In the genomic region with DNA sequence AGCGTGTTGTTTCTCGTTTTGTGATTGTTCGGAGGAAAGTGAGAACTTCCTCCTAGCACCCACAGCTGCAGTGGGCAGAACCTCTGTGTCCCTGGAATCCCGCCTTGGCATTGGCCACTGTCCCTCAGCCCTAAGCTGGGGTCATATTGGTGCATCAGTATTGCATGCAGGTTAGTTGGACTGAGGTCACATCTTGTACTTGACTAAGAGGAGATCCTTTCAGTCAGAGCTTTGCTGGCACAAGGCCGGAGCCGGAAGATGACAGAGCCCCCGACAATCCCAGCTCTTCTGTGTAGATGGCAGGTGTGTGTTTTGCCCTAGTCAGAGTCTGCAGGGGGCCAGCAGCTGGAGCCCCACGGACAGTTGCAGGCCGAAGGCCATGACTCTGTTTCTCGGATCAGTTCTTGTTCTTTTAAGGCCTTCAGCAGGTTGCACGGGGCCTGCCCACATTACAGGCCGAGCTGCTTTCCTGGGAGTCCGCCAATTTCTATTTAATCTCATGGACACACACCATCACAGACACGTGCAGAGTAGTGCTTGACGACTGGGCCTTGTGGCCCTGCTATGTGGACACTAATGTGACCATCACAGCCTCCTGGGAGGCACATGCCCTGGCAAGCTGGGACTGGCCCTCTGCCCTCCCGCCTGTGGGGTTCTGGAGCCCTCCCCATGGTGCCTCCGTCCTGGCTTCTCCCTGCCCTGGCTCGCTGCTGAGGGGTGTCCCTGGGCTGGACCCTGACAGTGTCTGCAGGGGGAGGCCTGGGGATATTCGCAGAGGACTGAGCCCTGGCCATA, we compare ENCODE assay signal across 26 cellular contexts. TPM values are rescaled to one million over a fixed set of nuclear protein-coding genes. Genes with fewer than 3 reads are reported as not detected.
DNase-seq lines count a peak whose midpoint lies in the region; ATAC-seq lines count a peak whose summit lies in the region.
"Had no signal": no experiment of that assay in that cellular context is flagged by ENCODE, and none has a peak within 500 bp of the region (broad histone marks: within the 10 kb centered on the region; RNA-seq: fewer than 3 reads in every experiment).

No MANE protein-coding gene starts in this region.

- H3K36me3 Mint-ChIP-seq in CD4-positive, alpha-beta memory T cell: peaks cover 15 to 35% of the 10 kb centered on the region in 2 donors
- H3K36me3 Mint-ChIP-seq in activated CD4-positive, alpha-beta memory T cell treated with anti-CD3 and anti-CD28 coated beads, Interleukin-2, amount 10 ng/mL, durations not matched to agents 7 days and 5 days (ENCODE audit: low read depth): peaks cover 65% of the 10 kb centered on the region

- DNase-seq in CD4-positive, alpha-beta memory T cell: no peak
- no peak for DNase-seq in activated CD4-positive, alpha-beta memory T cell treated with anti-CD3 and anti-CD28 coated beads, Interleukin-2, amount 10 ng/mL, durations not matched to agents 7 days and 5 days
- DNase-seq in left cardiac atrium (peak; percentile 25), sciatic nerve (ENCODE audit: low spot score) (no peak), NCI-H2107 treated with DMSO at 0.1 percent for 48 hours (lab: John Stamatoyannopoulos, UW; ENCODE audit: unreplicated experiment) (no peak), NCI-H69 (lab: John Stamatoyannopoulos, UW) (no peak)
- DNase-seq: activated CD4-positive, alpha-beta T cell treated with anti-CD3 and anti-CD28 coated beads for 4 hours; activated CD8-positive, alpha-beta memory T cell treated with anti-CD3 and anti-CD28 coated beads, Interleukin-2, amount 50 U/mL, for 48 hours; activated effector memory CD4-positive, alpha-beta T cell treated with Interleukin-2 at 50 U/mL for 16 hours; HFFc6; hypothalamus; IMR-90; mammary epithelial cell; naive B cell; NCI-H1417; NCI-H524 treated with DMSO at 0.1 percent for 48 hours; SHP77 treated with DMSO at 0.1 percent for 48 hours; stimulated activated CD4-positive, alpha-beta T cell treated with anti-CD3 and anti-CD28 coated beads, Interleukin-1b, Interleukin-23, amount 100 ng/mL, for 48 hours; stimulated activated naive CD4-positive, alpha-beta T cell treated with Interleukin-2 at 50 U/mL for 16 hours; T-cell; upper lobe of left lung had no signal

- no peak overlapping the region for H3K4me3 Mint-ChIP-seq in CD4-positive, alpha-beta memory T cell
- H3K4me3 Mint-ChIP-seq in activated CD4-positive, alpha-beta memory T cell treated with anti-CD3 and anti-CD28 coated beads, Interleukin-2, amount 10 ng/mL, durations not matched to agents 7 days and 5 days: no peak overlapping the region
- H3K4me3 Mint-ChIP-seq: dendritic cell treated with granulocyte-macrophage colony-stimulating factor and Interleukin-4, amounts not matched to agents 40 ng/mL and 50 ng/mL, for 4 days; HFFc6; T-cell had no signal

- H3K9me3 Mint-ChIP-seq in CD4-positive, alpha-beta memory T cell: no peaks in the 10 kb centered on the region
- H3K9me3 Mint-ChIP-seq in activated CD4-positive, alpha-beta memory T cell treated with anti-CD3 and anti-CD28 coated beads, Interleukin-2, amount 10 ng/mL, durations not matched to agents 7 days and 5 days: no peaks in the 10 kb centered on the region
- H3K9me3 Mint-ChIP-seq: dendritic cell treated with granulocyte-macrophage colony-stimulating factor and Interleukin-4, amounts not matched to agents 40 ng/mL and 50 ng/mL, for 4 days; HFFc6; naive B cell; T-cell had no signal

- H3K27me3 ChIP-seq in CD4-positive, alpha-beta memory T cell (ENCODE audit: insufficient read depth, low read length): no peaks in the 10 kb centered on the region
- H3K27me3 ChIP-seq: pancreas, upper lobe of left lung had no signal

- peak; percentile 8 to 31 for ATAC-seq in left cardiac atrium
- peak; percentile 46 for ATAC-seq in sciatic nerve
- no peak for ATAC-seq in HG02763 (IDR thresholded peaks at IDR 0.05; ENCODE audit: unreplicated experiment)
- ATAC-seq in GM21576 (IDR thresholded peaks at IDR 0.05; ENCODE audit: unreplicated experiment): no peak
- ATAC-seq: T-cell had no signal

- CTCF ChIA-PET in CD4-positive, alpha-beta memory T cell (lab: Charles Lee; ENCODE audit: partially characterized antibody): no interaction called here
- CTCF ChIA-PET in activated CD4-positive, alpha-beta memory T cell treated with anti-CD3 and anti-CD28 coated beads, Interleukin-2, amount 10 ng/mL, durations not matched to agents 7 days and 5 days (lab: Charles Lee): interaction anchor here (1.5 kb wide), 1 partner anchor 12 kb away, joined by 3 read pairs; no protein-coding TSS in a partner anchor

- peaks cover 48% of the 10 kb centered on the region for H3K4me1 ChIP-seq in CD4-positive, alpha-beta memory T cell (ENCODE audit: insufficient read depth, low read length)
- H3K4me1 ChIP-seq: pancreas had no signal

- H3K4me3 ChIP-seq in CD4-positive, alpha-beta memory T cell (ENCODE audit: low read length in 2 of 2): no peak overlapping the region
- H3K4me3 ChIP-seq: pancreas, upper lobe of left lung had no signal

- H3K36me3 ChIP-seq in CD4-positive, alpha-beta memory T cell (ENCODE audit: insufficient read depth, low read length): peaks cover 23% of the 10 kb centered on the region

- H3K27ac Mint-ChIP-seq in CD4-positive, alpha-beta memory T cell: peak overlapping the region in 6 of 7 donors; percentile 37 to 83 (median 72)
- peak overlapping the region; percentile 97 for H3K27ac Mint-ChIP-seq in activated CD4-positive, alpha-beta memory T cell treated with anti-CD3 and anti-CD28 coated beads, Interleukin-2, amount 10 ng/mL, durations not matched to agents 7 days and 5 days
- H3K27ac Mint-ChIP-seq: dendritic cell treated with granulocyte-macrophage colony-stimulating factor and Interleukin-4, amounts not matched to agents 40 ng/mL and 50 ng/mL, for 4 days; HFFc6; naive B cell had no signal

- no peaks in the 10 kb centered on the region for H3K27me3 Mint-ChIP-seq in CD4-positive, alpha-beta memory T cell
- no peaks in the 10 kb centered on the region for H3K27me3 Mint-ChIP-seq in activated CD4-positive, alpha-beta memory T cell treated with anti-CD3 and anti-CD28 coated beads, Interleukin-2, amount 10 ng/mL, durations not matched to agents 7 days and 5 days
- H3K27me3 Mint-ChIP-seq: dendritic cell treated with granulocyte-macrophage colony-stimulating factor and Interleukin-4, amounts not matched to agents 40 ng/mL and 50 ng/mL, for 4 days; naive B cell; T-cell had no signal

- intact Hi-C loops in CD4-positive, alpha-beta memory T cell (cut with micrococcal nuclease): no loop called here
- intact Hi-C loops in left cardiac atrium (cut with DNase I): no loop called here
- intact Hi-C loops in sciatic nerve (cut with DNase I): no loop called here

- no peaks in the 10 kb centered on the region for H3K9me3 ChIP-seq in CD4-positive, alpha-beta memory T cell (ENCODE audit: control insufficient read depth in 1 of 2, low read length in 2 of 2)
- H3K9me3 ChIP-seq: pancreas, upper lobe of left lung had no signal

- H3K4me1 Mint-ChIP-seq in CD4-positive, alpha-beta memory T cell: peaks cover 20 to 70% (median 40%) of the 10 kb centered on the region in 4 donors
- peaks cover 88% of the 10 kb centered on the region for H3K4me1 Mint-ChIP-seq in activated CD4-positive, alpha-beta memory T cell treated with anti-CD3 and anti-CD28 coated beads, Interleukin-2, amount 10 ng/mL, durations not matched to agents 7 days and 5 days

- POLR2A ChIA-PET in CD4-positive, alpha-beta memory T cell (lab: Charles Lee; ENCODE audit: partially characterized antibody): no interaction called here
- POLR2A ChIA-PET in activated CD4-positive, alpha-beta memory T cell treated with anti-CD3 and anti-CD28 coated beads, Interleukin-2, amount 10 ng/mL, durations not matched to agents 7 days and 5 days (lab: Charles Lee): interaction anchor here (0.7 to 1.4 kb wide), 4 partner anchors 8 to 15 kb away, joined by 3 to 4 read pairs (median 3); a partner anchor contains a TSS

- H3K27ac ChIP-seq in CD4-positive, alpha-beta memory T cell (ENCODE audit: low read depth, low read length): no peak overlapping the region
- H3K27ac ChIP-seq: HL-60, pancreas, upper lobe of left lung had no signal

RNA-seq across cellular contexts. Expression of a gene that starts 14.9 kb away (rescaled TPM):
- 10 to 100 TPM; 27.0 to 30.5 TPM for total RNA-seq in CD4-positive, alpha-beta memory T cell
- 10 to 100 TPM; 46.6 to 53.6 TPM for polyA plus RNA-seq in CD4-positive, alpha-beta memory T cell
- 10 to 100 TPM; 55.3 to 59.4 TPM for total RNA-seq in activated CD4-positive, alpha-beta memory T cell treated with anti-CD3 and anti-CD28 coated beads, Interleukin-2, amount 10 ng/mL, durations not matched to agents 7 days and 5 days
- total RNA-seq in left cardiac atrium (10 to 100 TPM; 37.9 to 38.5 TPM), sciatic nerve (32.3 TPM)

RNA-seq across cellular contexts. Expression of a gene that starts 15.0 kb away (rescaled TPM):
- total RNA-seq in CD4-positive, alpha-beta memory T cell: 10 to 100 TPM; 32.4 to 34.1 TPM
- polyA plus RNA-seq in CD4-positive, alpha-beta memory T cell: 10 to 100 TPM; 22.6 to 26.9 TPM
- 10 to 100 TPM; 23.7 to 25.0 TPM for total RNA-seq in activated CD4-positive, alpha-beta memory T cell treated with anti-CD3 and anti-CD28 coated beads, Interleukin-2, amount 10 ng/mL, durations not matched to agents 7 days and 5 days
- total RNA-seq in left cardiac atrium (10 to 100 TPM in 1 of 2 donors, 1 to 10 TPM in 1; 9.7 to 14.1 TPM), sciatic nerve (13.4 TPM)

Comparison
In these comparisons a context has a peak if more than half of its experiments do, and no peak if none do; other contexts are left out.
1. ATAC-seq: peak in left cardiac atrium (2 of 2) and sciatic nerve (single experiment); none in HG02763 (single experiment) and GM21576 (single experiment).